Comparison of ENCODE assay signal across 9 cellular contexts in the genomic region with DNA sequence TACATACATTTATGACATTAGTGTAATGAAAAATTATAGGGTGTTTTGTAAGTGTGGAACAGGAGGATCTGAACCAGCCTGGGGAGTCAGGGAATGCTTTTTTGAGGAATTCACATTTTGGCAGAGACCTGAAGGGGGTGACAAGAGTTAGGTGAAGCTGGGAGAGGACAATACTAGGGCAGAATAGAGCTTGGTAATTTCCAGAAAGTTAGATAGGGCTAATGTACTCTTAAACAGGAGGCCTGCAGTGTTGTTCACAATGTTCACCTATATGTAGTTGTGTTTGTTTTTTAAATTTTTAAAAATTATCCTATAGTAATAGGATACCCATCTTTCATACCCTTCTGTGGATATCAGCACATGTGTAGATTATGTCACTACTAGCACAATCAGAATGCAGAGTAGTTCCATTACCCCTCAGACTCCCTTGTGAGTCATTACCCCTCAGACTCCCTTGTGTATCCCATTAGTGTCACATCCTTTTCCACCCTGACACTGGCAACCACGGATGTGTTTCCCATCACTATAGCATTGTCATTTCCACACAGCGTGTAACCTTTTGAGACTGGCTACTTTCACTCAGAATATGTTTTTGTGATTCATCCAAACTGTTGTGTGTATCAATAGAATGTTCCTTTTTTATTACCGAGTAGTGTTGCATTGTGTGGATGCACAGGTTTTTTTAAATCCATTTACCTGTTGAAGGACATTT. TPM values are rescaled to one million over a fixed set of nuclear protein-coding genes. Genes with fewer than 3 reads are reported as not detected.
DNase-seq lines count a peak whose midpoint lies in the region; ATAC-seq and TF ChIP-seq lines count a peak whose summit lies in the region.
"Had no signal": no experiment of that assay in that cellular context is flagged by ENCODE, and none has a peak within 500 bp of the region (broad histone marks: within the 10 kb centered on the region; RNA-seq: fewer than 3 reads in every experiment).

No MANE protein-coding gene starts in this region.

- H3K4me2 ChIP-seq in neural cell (ENCODE audit: low read length) = no peak overlapping the region

- TF ChIP-seq CTCF in neural cell (IDR thresholded peaks at IDR 0.05; ENCODE audit: poor library complexity, severe bottlenecking) = no peak

- H3K36me3 Mint-ChIP-seq in CD4-positive, CD25-positive, alpha-beta regulatory T cell = peaks cover 17% of the 10 kb centered on the region
- H3K36me3 Mint-ChIP-seq in activated T-helper 2 cell treated with anti-CD3 and anti-CD28 coated beads, Interferon-gamma antibody, Interleukin-2, Interleukin-4, amounts not matched to agents 10 μg/mL and 5 μg/mL and 100 μg/mL, durations not matched to agents 14 hours and 24 hours and 36 hours (ENCODE audit: low read depth) = no peaks in the 10 kb centered on the region

- peaks cover 15 to 21% (median 18%) of the 10 kb centered on the region in 4 donors for H3K4me1 Mint-ChIP-seq in CD4-positive, CD25-positive, alpha-beta regulatory T cell
- H3K4me1 Mint-ChIP-seq in activated T-helper 2 cell treated with anti-CD3 and anti-CD28 coated beads, Interferon-gamma antibody, Interleukin-2, Interleukin-4, amounts not matched to agents 10 μg/mL and 5 μg/mL and 100 μg/mL, durations not matched to agents 14 hours and 24 hours and 36 hours (ENCODE audit: low read depth) = peaks cover 26% of the 10 kb centered on the region

- no peaks in the 10 kb centered on the region for H3K9me2 ChIP-seq in neural cell (ENCODE audit: insufficient read depth, low read length)

- H3K4me1 ChIP-seq in CD4-positive, CD25-positive, alpha-beta regulatory T cell (ENCODE audit: control insufficient read depth, insufficient read depth, low read length, poor library complexity, severe bottlenecking) = peaks cover 12% of the 10 kb centered on the region

- no peak overlapping the region for H3K27ac ChIP-seq in CD4-positive, CD25-positive, alpha-beta regulatory T cell (ENCODE audit: insufficient read depth, low read length, poor library complexity, severe bottlenecking)
- no peak overlapping the region for H3K27ac ChIP-seq in neural cell (ENCODE audit: low read length)

- DNase-seq in CD4-positive, CD25-positive, alpha-beta regulatory T cell = peak in 1 of 3 donors; percentile 51
- DNase-seq in amniotic stem cell (lab: John Stamatoyannopoulos, UW) (peak; percentile 27), inferior parietal cortex (ENCODE audit: extremely low spot score) (no peak), germinal center (ENCODE audit: low spot score) (no peak), cerebellar nuclear complex (lab: John Stamatoyannopoulos, UW) (no peak)
- no peak for DNase-seq in activated T-helper 2 cell treated with anti-CD3 and anti-CD28 coated beads, Interferon-gamma antibody, Interleukin-2, Interleukin-4, amounts not matched to agents 10 μg/mL and 5 μg/mL and 100 μg/mL, durations not matched to agents 14 hours and 24 hours and 36 hours (ENCODE audit: low spot score)

- no peak overlapping the region for H3K4me3 ChIP-seq in CD4-positive, CD25-positive, alpha-beta regulatory T cell (ENCODE audit: low read depth, low read length)
- H3K4me3 ChIP-seq in neural cell (ENCODE audit: low read length) = no peak overlapping the region

- H3K9me3 Mint-ChIP-seq in CD4-positive, CD25-positive, alpha-beta regulatory T cell = no peaks in the 10 kb centered on the region
- H3K9me3 Mint-ChIP-seq in activated T-helper 2 cell treated with anti-CD3 and anti-CD28 coated beads, Interferon-gamma antibody, Interleukin-2, Interleukin-4, amounts not matched to agents 10 μg/mL and 5 μg/mL and 100 μg/mL, durations not matched to agents 14 hours and 24 hours and 36 hours = no peaks in the 10 kb centered on the region
- H3K9me3 Mint-ChIP-seq: stimulated activated naive CD8-positive, alpha-beta T cell treated with anti-CD3 and anti-CD28 coated beads, Interleukin-15, Interleukin-2, amounts not matched to agents 100 ng/mL and 50 ng/mL, for 24 hours had no signal

- intact Hi-C loops in activated T-helper 2 cell treated with anti-CD3 and anti-CD28 coated beads, Interferon-gamma antibody, Interleukin-2, Interleukin-4, amounts not matched to agents 10 μg/mL and 5 μg/mL and 100 μg/mL, durations not matched to agents 14 hours and 24 hours and 36 hours (cut with micrococcal nuclease) = loop anchor here (2.0 to 10.0 kb wide), 2 partner anchors 73 to 263 kb away; no protein-coding TSS in a partner anchor

- no peaks in the 10 kb centered on the region for H3F3A ChIP-seq in neural cell (ENCODE audit: insufficient read depth, low read length, poor library complexity, severe bottlenecking)

- H3K36me3 ChIP-seq in CD4-positive, CD25-positive, alpha-beta regulatory T cell (ENCODE audit: control insufficient read depth, insufficient read depth, low read length) = no peaks in the 10 kb centered on the region
- no peaks in the 10 kb centered on the region for H3K36me3 ChIP-seq in neural cell (ENCODE audit: insufficient read depth, low read length)

- H3K9ac ChIP-seq in neural cell (ENCODE audit: low read length) = no peak overlapping the region

- no peaks in the 10 kb centered on the region for H3K79me2 ChIP-seq in neural cell (replicated peaks; ENCODE audit: insufficient read depth, low read length)

- H3K27me3 ChIP-seq in CD4-positive, CD25-positive, alpha-beta regulatory T cell (ENCODE audit: control insufficient read depth, insufficient read depth, low read length) = no peaks in the 10 kb centered on the region
- H3K27me3 ChIP-seq in neural cell (ENCODE audit: insufficient read depth, low read depth, low read length) = no peaks in the 10 kb centered on the region

- no peaks in the 10 kb centered on the region for H3K9me3 ChIP-seq in CD4-positive, CD25-positive, alpha-beta regulatory T cell (ENCODE audit: control insufficient read depth in 2 of 2, low read length in 2 of 2)
- no peaks in the 10 kb centered on the region for H3K9me3 ChIP-seq in neural cell (ENCODE audit: low read length)

- no peak overlapping the region for H3K4me3 Mint-ChIP-seq in CD4-positive, CD25-positive, alpha-beta regulatory T cell
- no peak overlapping the region for H3K4me3 Mint-ChIP-seq in activated T-helper 2 cell treated with anti-CD3 and anti-CD28 coated beads, Interferon-gamma antibody, Interleukin-2, Interleukin-4, amounts not matched to agents 10 μg/mL and 5 μg/mL and 100 μg/mL, durations not matched to agents 14 hours and 24 hours and 36 hours (ENCODE audit: low read depth)
- H3K4me3 Mint-ChIP-seq: stimulated activated naive CD8-positive, alpha-beta T cell treated with anti-CD3 and anti-CD28 coated beads, Interleukin-15, Interleukin-2, amounts not matched to agents 100 ng/mL and 50 ng/mL, for 24 hours had no signal

- TF ChIP-seq RAD21 in neural cell (conservative IDR thresholded peaks at IDR 0.05) = no peak

- H2AFZ ChIP-seq in neural cell (ENCODE audit: low read depth, low read length) = no peak overlapping the region

- TF ChIP-seq EP300 in neural cell (conservative IDR thresholded peaks at IDR 0.05; ENCODE audit: poor library complexity, severe bottlenecking) = peak; percentile 61

- ATAC-seq in CD4-positive, CD25-positive, alpha-beta regulatory T cell (ENCODE audit: low read depth in 2 of 2) = peak; percentile 18 to 83
- peak; percentile 51 for ATAC-seq in HG03520 (IDR thresholded peaks at IDR 0.05; ENCODE audit: unreplicated experiment)

- no peak overlapping the region for H3K27ac Mint-ChIP-seq in CD4-positive, CD25-positive, alpha-beta regulatory T cell
- H3K27ac Mint-ChIP-seq in activated T-helper 2 cell treated with anti-CD3 and anti-CD28 coated beads, Interferon-gamma antibody, Interleukin-2, Interleukin-4, amounts not matched to agents 10 μg/mL and 5 μg/mL and 100 μg/mL, durations not matched to agents 14 hours and 24 hours and 36 hours = no peak overlapping the region
- H3K27ac Mint-ChIP-seq: stimulated activated naive CD8-positive, alpha-beta T cell treated with anti-CD3 and anti-CD28 coated beads, Interleukin-15, Interleukin-2, amounts not matched to agents 100 ng/mL and 50 ng/mL, for 24 hours had no signal

- no peaks in the 10 kb centered on the region for H3K27me3 Mint-ChIP-seq in CD4-positive, CD25-positive, alpha-beta regulatory T cell
- no peaks in the 10 kb centered on the region for H3K27me3 Mint-ChIP-seq in activated T-helper 2 cell treated with anti-CD3 and anti-CD28 coated beads, Interferon-gamma antibody, Interleukin-2, Interleukin-4, amounts not matched to agents 10 μg/mL and 5 μg/mL and 100 μg/mL, durations not matched to agents 14 hours and 24 hours and 36 hours (ENCODE audit: low read depth)
- H3K27me3 Mint-ChIP-seq: stimulated activated naive CD8-positive, alpha-beta T cell treated with anti-CD3 and anti-CD28 coated beads, Interleukin-15, Interleukin-2, amounts not matched to agents 100 ng/mL and 50 ng/mL, for 24 hours had no signal

- H4K20me1 ChIP-seq in neural cell (ENCODE audit: insufficient read depth) = no peaks in the 10 kb centered on the region

TF ChIP-seq in neural cell, 6 proteins besides CTCF, POLR2A, EP300 and RAD21 (continues in another document):
- TF ChIP-seq MXI1 (conservative IDR thresholded peaks at IDR 0.05; ENCODE audit: poor library complexity, severe bottlenecking) = no peak

RNA-seq across cellular contexts. Expression of a gene that starts 43.1 kb away (rescaled TPM):
- 14.8 TPM for total RNA-seq in CD4-positive, CD25-positive, alpha-beta regulatory T cell
- polyA plus RNA-seq in CD4-positive, CD25-positive, alpha-beta regulatory T cell = 10 to 100 TPM in 3 of 4 donors, 1 to 10 TPM in 1; 8.0 to 10.4 (median 10.3) TPM
- polyA plus RNA-seq in neural cell = 17.0 and 21.2 TPM in 2 replicates
- 219 and 258 TPM in 2 replicates for polyA minus RNA-seq in neural cell
- total RNA-seq in activated T-helper 2 cell treated with anti-CD3 and anti-CD28 coated beads, Interferon-gamma antibody, Interleukin-2, Interleukin-4, amounts not matched to agents 10 μg/mL and 5 μg/mL and 100 μg/mL, durations not matched to agents 14 hours and 24 hours and 36 hours = 6.7 and 7.1 TPM in 2 replicates
